ENCODE assay signal across 12 cellular contexts in the genomic region with DNA sequence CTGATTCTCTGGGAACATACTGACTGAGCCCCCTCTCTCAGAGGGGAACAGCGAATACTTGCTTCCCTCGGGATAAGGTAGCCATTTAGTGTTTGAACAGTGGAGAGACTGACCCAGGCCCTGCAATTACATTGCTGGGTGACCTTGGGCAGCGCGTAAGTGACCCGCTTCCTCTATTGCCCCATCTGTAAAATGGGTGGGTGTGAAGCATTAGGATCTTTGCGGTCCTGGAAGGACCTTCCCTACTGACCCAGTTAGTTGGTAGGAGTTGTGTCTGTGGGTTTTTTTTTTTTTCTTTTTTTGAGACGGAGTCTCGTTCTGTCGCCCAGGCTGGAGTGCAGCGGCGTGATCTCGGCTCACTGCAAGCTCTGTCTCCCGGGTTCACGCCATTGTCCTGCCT.
A peak's percentile ranks its signal among the peaks of the same experiment; 100 is the strongest.
DNase-seq lines count a peak whose midpoint lies in the region; ATAC-seq and TF ChIP-seq lines count a peak whose summit lies in the region.
"Had no signal": no experiment of that assay in that cellular context is flagged by ENCODE, and none has a peak within 500 bp of the region (broad histone marks: within the 10 kb centered on the region; RNA-seq: fewer than 3 reads in every experiment).

No MANE protein-coding gene starts in this region.

- H3K27ac ChIP-seq in VCaP (peak overlapping the region; percentile 87), iPS-18a (ENCODE audit: low read length) (no peak overlapping the region)
- H3K27ac ChIP-seq: KMS-11 had no signal

- H3K9me3 Mint-ChIP-seq in activated naive CD4-positive, alpha-beta T cell treated with anti-CD3 and anti-CD28 coated beads, Interleukin-2, amount 50 U/mL, for 24 hours = no peaks in the 10 kb centered on the region
- H3K9me3 Mint-ChIP-seq in stimulated activated naive CD8-positive, alpha-beta T cell treated with anti-CD3 and anti-CD28 coated beads, Interleukin-15, amount 100 ng/mL, for 72 hours = no peaks in the 10 kb centered on the region

- no peaks in the 10 kb centered on the region for H3K27me3 Mint-ChIP-seq in activated naive CD4-positive, alpha-beta T cell treated with anti-CD3 and anti-CD28 coated beads, Interleukin-2, amount 50 U/mL, for 24 hours
- peaks cover 6% of the 10 kb centered on the region for H3K27me3 Mint-ChIP-seq in stimulated activated naive CD8-positive, alpha-beta T cell treated with anti-CD3 and anti-CD28 coated beads, Interleukin-15, amount 100 ng/mL, for 72 hours

- TF ChIP-seq CTCF in VCaP (conservative IDR thresholded peaks at IDR 0.05) = no peak

- H3K27me3 ChIP-seq in iPS-18a (ENCODE audit: control insufficient read depth, insufficient read depth, low read length) = peaks cover 33% of the 10 kb centered on the region
- H3K27me3 ChIP-seq: gastrocnemius medialis had no signal

- H3K4me3 Mint-ChIP-seq in activated naive CD4-positive, alpha-beta T cell treated with anti-CD3 and anti-CD28 coated beads, Interleukin-2, amount 50 U/mL, for 24 hours = peak overlapping the region; percentile 39
- peak overlapping the region; percentile 57 to 99 for H3K4me3 Mint-ChIP-seq in stimulated activated naive CD8-positive, alpha-beta T cell treated with anti-CD3 and anti-CD28 coated beads, Interleukin-15, amount 100 ng/mL, for 72 hours

- no peak for ATAC-seq in stimulated activated naive CD8-positive, alpha-beta T cell treated with anti-CD3 and anti-CD28 coated beads, Interleukin-15, amount 100 ng/mL, for 72 hours
- no peak for ATAC-seq in activated CD4-positive, CD25-positive, alpha-beta regulatory T cell treated with anti-CD3 and anti-CD28 coated beads, Interleukin-2, amount 50 U/mL, for 24 hours

- no peaks in the 10 kb centered on the region for H3K36me3 Mint-ChIP-seq in activated naive CD4-positive, alpha-beta T cell treated with anti-CD3 and anti-CD28 coated beads, Interleukin-2, amount 50 U/mL, for 24 hours

- peak overlapping the region; percentile 85 for H3K4me3 ChIP-seq in iPS-18a (ENCODE audit: low read length)

- H3K4me1 ChIP-seq in iPS-18a (ENCODE audit: control insufficient read depth, low read depth, low read length) = no peaks in the 10 kb centered on the region

- peaks cover 12% of the 10 kb centered on the region for H3K4me1 Mint-ChIP-seq in activated naive CD4-positive, alpha-beta T cell treated with anti-CD3 and anti-CD28 coated beads, Interleukin-2, amount 50 U/mL, for 24 hours
- H3K4me1 Mint-ChIP-seq in stimulated activated naive CD8-positive, alpha-beta T cell treated with anti-CD3 and anti-CD28 coated beads, Interleukin-15, amount 100 ng/mL, for 72 hours = peaks cover 21% of the 10 kb centered on the region

- H3K27ac Mint-ChIP-seq in activated naive CD4-positive, alpha-beta T cell treated with anti-CD3 and anti-CD28 coated beads, Interleukin-2, amount 50 U/mL, for 24 hours = no peak overlapping the region
- no peak overlapping the region for H3K27ac Mint-ChIP-seq in stimulated activated naive CD8-positive, alpha-beta T cell treated with anti-CD3 and anti-CD28 coated beads, Interleukin-15, amount 100 ng/mL, for 72 hours

- H3K9me3 ChIP-seq in iPS-18a (ENCODE audit: control insufficient read depth, low read depth, low read length) = no peaks in the 10 kb centered on the region
- H3K9me3 ChIP-seq: gastrocnemius medialis had no signal

- H3K9ac ChIP-seq in iPS-18a (ENCODE audit: low read length) = no peak overlapping the region
- H3K9ac ChIP-seq: KMS-11 had no signal

- DNase-seq in activated naive CD4-positive, alpha-beta T cell treated with anti-CD3 and anti-CD28 coated beads, Interleukin-2, amount 50 U/mL, for 16 hours = no peak
- DNase-seq in stimulated activated naive CD8-positive, alpha-beta T cell treated with anti-CD3 and anti-CD28 coated beads, Interleukin-15, amount 100 ng/mL, for 72 hours = no peak
- DNase-seq in NCI-H146 (lab: John Stamatoyannopoulos, UW) (no peak), NCI-H2081 (lab: John Stamatoyannopoulos, UW) (no peak)
- DNase-seq: gastrocnemius medialis; stimulated activated CD4-positive, alpha-beta T cell treated with anti-CD3 and anti-CD28 coated beads, Interleukin-15, amount 100 ng/mL, for 24 hours; stimulated activated CD8-positive, alpha-beta memory T cell treated with anti-CD3 and anti-CD28 coated beads, Interleukin-4, amount 100 ng/mL, for 48 hours had no signal

- no peaks in the 10 kb centered on the region for H3K36me3 ChIP-seq in iPS-18a (ENCODE audit: control insufficient read depth, low read depth, low read length)
- H3K36me3 ChIP-seq: gastrocnemius medialis had no signal
